In genomic region chr12:5390174-5390799, GRCh38 we compare ENCODE assay signal across 20 cellular contexts. TPM values are rescaled to one million over a fixed set of nuclear protein-coding genes. Genes with fewer than 3 reads are reported as not detected.
DNase-seq lines count a peak whose midpoint lies in the region; ATAC-seq, FAIRE-seq and TF ChIP-seq lines count a peak whose summit lies in the region.
"Had no signal": no experiment of that assay in that cellular context is flagged by ENCODE, and none has a peak within 500 bp of the region (broad histone marks: within the 10 kb centered on the region; RNA-seq: fewer than 3 reads in every experiment).

No MANE protein-coding gene starts in this region.

- H2AFZ ChIP-seq in GM23338, result no peak overlapping the region

- no peaks in the 10 kb centered on the region for H3K36me3 Mint-ChIP-seq in GM23338 (ENCODE audit: low read depth)
- H3K36me3 Mint-ChIP-seq: CD8-positive, alpha-beta T cell had no signal

- no peak for ATAC-seq in GM23338
- ATAC-seq: CD8-positive, alpha-beta T cell had no signal

- H3K4me3 ChIP-seq in colonic mucosa (no peak overlapping the region), GM23338 (no peak overlapping the region), ovary (no peak overlapping the region)

- H3K9me3 ChIP-seq in colonic mucosa (no peaks in the 10 kb centered on the region), ovary (no peaks in the 10 kb centered on the region)

- 83 to 88% (median 86%) methylated on average over 6 of the region's 6 CpGs for WGBS in ovary, 3 donors

- in situ Hi-C loops in KBM-7 (cut with MboI; ENCODE audit: low pct_unique_long_range_greater_than_20kb, low sequenced_read_pairs), result no loop called here

- DNase-seq in NCI-H82 (lab: John Stamatoyannopoulos, UW) (peak; percentile 17), NCI-H82 treated with DMSO at 0.1 percent for 48 hours (lab: John Stamatoyannopoulos, UW; ENCODE audit: unreplicated experiment) (no peak), colonic mucosa (peak; percentile 29), kidney tubule cell (ENCODE audit: low spot score) (peak; percentile 16), GM23338 (ENCODE audit: low spot score) (no peak), KBM-7 (no peak), ovary (no peak), GM19239 (ENCODE audit: insufficient read length, low spot score) (no peak)
- DNase-seq: CD8-positive, alpha-beta T cell; DMS79; GF-D8; H7; NCI-H1105 treated with DMSO at 0.1 percent for 48 hours; NCI-H187; NCI-H345; NCI-H526; RPMI8226; SIG-M5 had no signal

- no peaks in the 10 kb centered on the region for H3K9me3 Mint-ChIP-seq in GM23338
- H3K9me3 Mint-ChIP-seq: CD8-positive, alpha-beta T cell had no signal

- H3F3A ChIP-seq in GM23338 (replicated peaks; ENCODE audit: low read depth), result no peaks in the 10 kb centered on the region

- peaks cover 3% of the 10 kb centered on the region; the same call in 1 of the 2 replicates for H3K9me2 ChIP-seq in GM23338 (ENCODE audit: insufficient read depth)

- no peak for TF ChIP-seq POLR2A in ovary (IDR thresholded peaks at IDR 0.05)

- peaks cover 5% of the 10 kb centered on the region for H3K27me3 Mint-ChIP-seq in GM23338 (ENCODE audit: insufficient read depth, low read depth, poor library complexity)

- H3K79me2 ChIP-seq in GM23338 (replicated peaks; ENCODE audit: insufficient read depth), result no peaks in the 10 kb centered on the region

- no peak overlapping the region for H3K9ac ChIP-seq in colonic mucosa (ENCODE audit: low read depth in 2 of 2, low read length in 2 of 2)

- no peak overlapping the region for H3K27ac ChIP-seq in colonic mucosa
- H3K27ac ChIP-seq in GM23338 (ENCODE audit: low read depth), result no peak overlapping the region
- no peak overlapping the region for H3K27ac ChIP-seq in ovary

- TF ChIP-seq CTCF in colonic mucosa (IDR thresholded peaks at IDR 0.05) (no peak), GM23338 (conservative IDR thresholded peaks at IDR 0.05; ENCODE audit: low read depth in 2 of 2) (no peak), ovary (IDR thresholded peaks at IDR 0.05) (no peak)

- H3K4me1 ChIP-seq in colonic mucosa (no peaks in the 10 kb centered on the region), GM23338 (ENCODE audit: insufficient read depth) (no peaks in the 10 kb centered on the region), ovary (ENCODE audit: insufficient read depth) (no peaks in the 10 kb centered on the region)

- H3K27me3 ChIP-seq in colonic mucosa (no peaks in the 10 kb centered on the region), GM23338 (ENCODE audit: insufficient read depth) (no peaks in the 10 kb centered on the region), ovary (no peaks in the 10 kb centered on the region)

- H3K36me3 ChIP-seq in colonic mucosa (no peaks in the 10 kb centered on the region), GM23338 (ENCODE audit: insufficient read depth) (no peaks in the 10 kb centered on the region), ovary (no peaks in the 10 kb centered on the region)

- no peaks in the 10 kb centered on the region; the same call in 1 of the 2 replicates for H4K20me1 ChIP-seq in GM23338 (replicated peaks; ENCODE audit: insufficient read depth)

- no peak overlapping the region for H3K27ac Mint-ChIP-seq in GM23338
- H3K27ac Mint-ChIP-seq: CD8-positive, alpha-beta T cell had no signal

- intact Hi-C loops in colonic mucosa (cut with DNase I) (no loop called here), ovary (cut with DNase I) (no loop called here)

- no peak overlapping the region for H3K4me3 Mint-ChIP-seq in GM23338
- H3K4me3 Mint-ChIP-seq: CD8-positive, alpha-beta T cell had no signal

- no peak for FAIRE-seq in GM19239 (lab: Jason Lieb, UNC)
- FAIRE-seq: D721Med, GM12891 had no signal

- TF ChIP-seq EP300 in ovary (IDR thresholded peaks at IDR 0.05), result no peak

- no peak overlapping the region for H3K4me2 ChIP-seq in GM23338

- peaks cover under 1% of the 10 kb centered on the region; the same call in 2 of the 3 replicates for H3K4me1 Mint-ChIP-seq in GM23338

TF ChIP-seq in GM23338, 12 proteins besides CTCF, POLR2A, EP300 and RAD21 (continues in another document):
- TF ChIP-seq EZH2 (IDR thresholded peaks at IDR 0.05; ENCODE audit: low read depth, unreplicated experiment) (no peak), ETS1 (IDR thresholded peaks at IDR 0.05) (no peak), STAT1 (IDR thresholded peaks at IDR 0.05; ENCODE audit: unreplicated experiment) (no peak), ZNF114 (CRISPR knock-in tag; IDR thresholded peaks at IDR 0.05) (no peak), CREB1 (CRISPR knock-in tag; IDR thresholded peaks at IDR 0.05; ENCODE audit: low read depth) (no peak), REST (IDR thresholded peaks at IDR 0.05; ENCODE audit: unreplicated experiment) (no peak), POLR2AphosphoS5 (IDR thresholded peaks at IDR 0.05; ENCODE audit: low read depth) (no peak), ZNF331 (CRISPR knock-in tag; IDR thresholded peaks at IDR 0.05; ENCODE audit: low read depth) (no peak), EZH2phosphoT487 (IDR thresholded peaks at IDR 0.05; ENCODE audit: unreplicated experiment) (no peak), NANOG (IDR thresholded peaks at IDR 0.05; ENCODE audit: borderline replicate concordance) (no peak)

RNA-seq across cellular contexts. Expression of gene NTF3, which starts 41.6 kb away (rescaled TPM):
- total RNA-seq in colonic mucosa, result under 1 TPM; 0.37 to 0.49 TPM
- total RNA-seq in GM23338 (2014; rRNA removed; shearing (Covaris generic)), result 2.4 TPM in 1 of 2 replicates, not detected in the other
- polyA plus RNA-seq in GM23338 (2016; fragmentation: Nextera tagmentation; extraction: Ambion mirVana), result 1.2 and 1.5 TPM in 2 replicates
- total RNA-seq in ovary, result 1 to 10 TPM; 3.2 to 9.9 (median 7.3) TPM
- polyA plus RNA-seq in ovary, result 10 to 100 TPM; 10.2 to 15.9 TPM
- total RNA-seq: CD8-positive, alpha-beta T cell had no signal

Comparison
In these comparisons a context has a peak if more than half of its experiments do, and no peak if none do; other contexts are left out.
1. DNase-seq: peak in NCI-H82 (single experiment), colonic mucosa (single experiment) and kidney tubule cell (single experiment); none in NCI-H82 treated with DMSO at 0.1 percent for 48 hours (single experiment), GM23338 (single experiment), KBM-7 (single experiment), ovary (0 of 5) and GM19239 (single experiment).